6 cellular contexts compared by ENCODE assay signal in genomic region chr9:112017878-112018277, GRCh38.
"Had no signal": no experiment of that assay in that cellular context is flagged by ENCODE, and none has a peak within 500 bp of the region (broad histone marks: within the 10 kb centered on the region; RNA-seq: fewer than 3 reads in every experiment).

No MANE protein-coding gene starts in this region.

- H3K27me3 Mint-ChIP-seq: IgD-negative memory B cell had no signal

- H3K4me3 Mint-ChIP-seq: IgD-negative memory B cell had no signal

- H3K27ac ChIP-seq: HL-60 had no signal

- ATAC-seq: HepG2, K562 had no signal

- DNase-seq: IMR-90, KBM-7 had no signal

- H3K4me3 ChIP-seq: K562 had no signal

- H3K36me3 Mint-ChIP-seq: IgD-negative memory B cell had no signal

- H3K27ac Mint-ChIP-seq: IgD-negative memory B cell had no signal

- H3K9me3 Mint-ChIP-seq: IgD-negative memory B cell had no signal
